Comparison of ENCODE assay signal across 9 cellular contexts in genomic region chr3:188421151-188421821, GRCh38.
A peak's percentile ranks its signal among the peaks of the same experiment; 100 is the strongest.
DNase-seq lines count a peak whose midpoint lies in the region; ATAC-seq lines count a peak whose summit lies in the region.
"Had no signal": no experiment of that assay in that cellular context is flagged by ENCODE, and none has a peak within 500 bp of the region (broad histone marks: within the 10 kb centered on the region; RNA-seq: fewer than 3 reads in every experiment).

No MANE protein-coding gene starts in this region.

- in situ Hi-C loops in G401 (cut with HindIII; ENCODE audit: low sequenced_read_pairs): no loop called here

- H3K9ac ChIP-seq in skeletal muscle satellite cell (ENCODE audit: low read depth, low read length): peak overlapping the region; percentile 59

- no peaks in the 10 kb centered on the region for H3K9me3 ChIP-seq in skeletal muscle satellite cell (replicated peaks; ENCODE audit: low read length)

- peak overlapping the region; percentile 30 for H3K4me3 ChIP-seq in skeletal muscle satellite cell (ENCODE audit: low read length)
- H3K4me3 ChIP-seq: heart right ventricle had no signal

- DNase-seq in brain pericyte (ENCODE audit: low read depth, low spot score): peak; percentile 51
- DNase-seq in G401 (ENCODE audit: low spot score): no peak
- no peak for DNase-seq in SHP77 (lab: John Stamatoyannopoulos, UW)
- no peak for DNase-seq in activated naive CD4-positive, alpha-beta T cell treated with Interleukin-2 at 50 U/mL for 16 hours

- H3K27me3 ChIP-seq in skeletal muscle satellite cell (ENCODE audit: control insufficient read depth, insufficient read depth, low read length): no peaks in the 10 kb centered on the region
- H3K27me3 ChIP-seq: heart right ventricle had no signal

- H3K4me2 ChIP-seq in skeletal muscle satellite cell (ENCODE audit: low read length): peak overlapping the region; percentile 58

- H3K4me1 ChIP-seq in skeletal muscle satellite cell (ENCODE audit: control insufficient read depth, insufficient read depth, low read length): peaks cover 21% of the 10 kb centered on the region

- ATAC-seq in GM18907 (IDR thresholded peaks at IDR 0.05; ENCODE audit: unreplicated experiment) (peak; percentile 64), HG03095 (IDR thresholded peaks at IDR 0.05; ENCODE audit: unreplicated experiment) (peak; percentile 14), GM21360 (IDR thresholded peaks at IDR 0.05; ENCODE audit: unreplicated experiment) (no peak)

- H3K36me3 ChIP-seq in skeletal muscle satellite cell (ENCODE audit: insufficient read depth, low read length): no peaks in the 10 kb centered on the region
- H3K36me3 ChIP-seq: heart right ventricle had no signal
